In the genomic region with DNA sequence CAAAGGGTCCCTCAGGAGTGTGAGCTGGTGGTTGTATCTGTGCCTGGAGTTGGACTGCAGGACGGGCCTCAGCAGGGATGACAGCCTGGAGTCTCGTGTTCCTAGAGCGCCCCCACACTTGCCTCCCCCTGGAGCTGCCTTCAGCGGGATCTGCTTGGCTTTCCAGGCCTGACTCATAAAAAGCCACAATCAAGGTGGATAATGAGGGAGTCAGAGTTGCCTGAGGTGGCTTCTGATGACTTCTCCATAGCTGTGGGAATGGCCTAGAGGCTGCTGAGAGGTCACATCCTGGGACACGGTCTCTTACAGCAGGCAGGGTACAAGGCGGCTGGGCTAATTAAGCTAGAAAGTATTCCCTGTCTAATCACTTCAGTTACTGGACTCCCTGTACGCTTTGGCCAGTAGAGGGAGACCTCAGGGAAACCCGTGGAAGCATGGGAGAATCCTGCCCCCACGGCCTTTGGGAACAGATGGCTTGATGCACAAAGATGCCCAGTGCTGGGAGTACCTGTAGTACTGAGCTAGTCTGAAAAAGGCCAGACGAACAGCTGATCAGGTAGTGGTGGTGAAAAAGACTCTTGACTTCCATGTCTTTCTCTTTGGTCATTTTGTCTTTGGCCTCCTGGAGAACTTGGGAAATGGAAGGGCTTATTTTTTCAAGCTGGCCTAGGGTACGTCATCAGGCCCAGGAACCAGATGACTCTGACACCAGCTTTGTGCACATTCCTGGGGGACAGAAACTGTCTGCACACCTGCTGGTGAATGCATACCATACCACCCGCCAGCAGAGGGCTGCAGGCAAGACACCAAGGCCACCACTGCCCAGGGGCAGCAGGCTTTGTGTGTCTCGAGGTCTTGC, we compare ENCODE assay signal across 9 cellular contexts. TPM values are rescaled to one million over a fixed set of nuclear protein-coding genes. Genes with fewer than 3 reads are reported as not detected.
DNase-seq lines count a peak whose midpoint lies in the region; TF ChIP-seq lines count a peak whose summit lies in the region.
"Had no signal": no experiment of that assay in that cellular context is flagged by ENCODE, and none has a peak within 500 bp of the region (broad histone marks: within the 10 kb centered on the region; RNA-seq: fewer than 3 reads in every experiment).

No MANE protein-coding gene starts in this region.

- H3F3A ChIP-seq in MM.1S (ENCODE audit: insufficient read depth, low read length): 0 out of 2 replicates have a peak, but pooled peaks cover 2% of the 10 kb centered on the region

- no peak overlapping the region for H3K23ac ChIP-seq in mesenchymal stem cell (ENCODE audit: low read length in 2 of 2)

- H2BK5ac ChIP-seq in mesenchymal stem cell (ENCODE audit: low read depth, low read length, poor library complexity, severe bottlenecking): no peak overlapping the region

- no peaks in the 10 kb centered on the region for H3K9me3 ChIP-seq in MM.1S (replicated peaks; ENCODE audit: insufficient read depth, low read length)
- no peaks in the 10 kb centered on the region for H3K9me3 ChIP-seq in mesenchymal stem cell (ENCODE audit: control insufficient read depth, low read length)
- no peaks in the 10 kb centered on the region for H3K9me3 ChIP-seq in vagina

- H3K79me1 ChIP-seq in mesenchymal stem cell (replicated peaks; ENCODE audit: low read length, poor library complexity, severe bottlenecking): no peaks in the 10 kb centered on the region

- H2BK15ac ChIP-seq in mesenchymal stem cell (ENCODE audit: low read depth, poor library complexity, severe bottlenecking): no peak overlapping the region

- no peak overlapping the region for H3K18ac ChIP-seq in mesenchymal stem cell (ENCODE audit: low read depth in 1 of 2, low read length in 2 of 2)

- TF ChIP-seq POLR2A in vagina (IDR thresholded peaks at IDR 0.05): no peak

- 70% methylated on average over 13 of the region's 13 CpGs for WGBS in mesenchymal stem cell

- H2AK5ac ChIP-seq in mesenchymal stem cell (ENCODE audit: low read length, severe bottlenecking): no peak overlapping the region

- peaks cover 50% of the 10 kb centered on the region for H3K27me3 ChIP-seq in MM.1S (replicated peaks; ENCODE audit: insufficient read depth, low read length)
- peaks cover 17 to 58% of the 10 kb centered on the region in 2 experiments for H3K27me3 ChIP-seq in mesenchymal stem cell (ENCODE audit: control insufficient read depth in 1 of 2, insufficient read depth in 1 of 2, low read length in 2 of 2)
- no peaks in the 10 kb centered on the region for H3K27me3 ChIP-seq in vagina

- no peak overlapping the region for H4K8ac ChIP-seq in mesenchymal stem cell (ENCODE audit: low read length)

- intact Hi-C loops in vagina (cut with DNase I): no loop called here

- no peaks in the 10 kb centered on the region for H3K4me1 ChIP-seq in MM.1S (ENCODE audit: low read length)
- H3K4me1 ChIP-seq in mesenchymal stem cell (ENCODE audit: control insufficient read depth, insufficient read depth, low read depth, low read length): no peaks in the 10 kb centered on the region
- H3K4me1 ChIP-seq in vagina: no peaks in the 10 kb centered on the region

- no peaks in the 10 kb centered on the region for H3K9me2 ChIP-seq in MM.1S (replicated peaks; ENCODE audit: insufficient read depth, low read length)

- H3K79me2 ChIP-seq in MM.1S (ENCODE audit: low read length): no peaks in the 10 kb centered on the region

- H2BK12ac ChIP-seq in mesenchymal stem cell (ENCODE audit: low read length in 2 of 2): no peak overlapping the region

- peak; percentile 73 for TF ChIP-seq CTCF in GM12874 (IDR thresholded peaks at IDR 0.05; ENCODE audit: insufficient read depth, low read depth, low read length)
- TF ChIP-seq CTCF in MM.1S (IDR thresholded peaks at IDR 0.05; ENCODE audit: low read length): peak; percentile 68
- no peak for TF ChIP-seq CTCF in vagina (IDR thresholded peaks at IDR 0.05)

- H2AFZ ChIP-seq in MM.1S (ENCODE audit: low read length) (no peak overlapping the region), mesenchymal stem cell (ENCODE audit: low read depth, low read length) (no peak overlapping the region)

- H4K91ac ChIP-seq in mesenchymal stem cell (ENCODE audit: low read length): no peak overlapping the region

- no peak overlapping the region for H3K4ac ChIP-seq in mesenchymal stem cell (ENCODE audit: low read depth in 1 of 2, low read length in 2 of 2)

- H3K36me3 ChIP-seq in MM.1S (replicated peaks; ENCODE audit: insufficient read depth, low read length) (no peaks in the 10 kb centered on the region), mesenchymal stem cell (ENCODE audit: control insufficient read depth in 1 of 2, insufficient read depth in 2 of 2, low read depth in 1 of 2, low read length in 2 of 2) (no peaks in the 10 kb centered on the region), vagina (no peaks in the 10 kb centered on the region)

- H3K9ac ChIP-seq in MM.1S (ENCODE audit: low read length) (no peak overlapping the region), mesenchymal stem cell (ENCODE audit: low read length) (no peak overlapping the region)

- no peaks in the 10 kb centered on the region for H4K20me1 ChIP-seq in MM.1S (ENCODE audit: insufficient read depth, low read length)

- in situ Hi-C loops in T47D (cut with HindIII; ENCODE audit: low pct_unique_long_range_greater_than_20kb, low sequenced_read_pairs): no loop called here

- H3K4me2 ChIP-seq in MM.1S (ENCODE audit: low read depth, low read length) (no peak overlapping the region), mesenchymal stem cell (ENCODE audit: low read length, poor library complexity, severe bottlenecking) (no peak overlapping the region)

- no peak overlapping the region for H3K27ac ChIP-seq in MM.1S (ENCODE audit: low read length)
- no peak overlapping the region for H3K27ac ChIP-seq in mesenchymal stem cell (ENCODE audit: low read length, poor library complexity, severe bottlenecking)
- H3K27ac ChIP-seq in vagina: no peak overlapping the region
- H3K27ac ChIP-seq: epithelial cell of prostate had no signal

- no peak overlapping the region for H3K14ac ChIP-seq in mesenchymal stem cell (ENCODE audit: low read length in 2 of 2)

- DNase-seq in AG08395 (ENCODE audit: low spot score) (peak; percentile 29), MM.1S (peak; percentile 41), T47D (ENCODE audit: low read depth in 1 of 2, low spot score in 1 of 2) (peak; percentile 76 to 78), mesenchymal stem cell (peak; percentile 29), DMS79 treated with DMSO at 0.1 percent for 48 hours (lab: John Stamatoyannopoulos, UW) (no peak), vagina (ENCODE audit: extremely low spot score in 2 of 2) (no peak)
- no peak for DNase-seq in activated effector memory CD4-positive, alpha-beta T cell treated with Interleukin-2 at 50 U/mL for 16 hours

- no peak overlapping the region for H3K4me3 ChIP-seq in MM.1S (ENCODE audit: low read length)
- H3K4me3 ChIP-seq in mesenchymal stem cell (ENCODE audit: insufficient read depth in 1 of 2, low read depth in 1 of 2, low read length in 2 of 2): no peak overlapping the region
- H3K4me3 ChIP-seq in vagina: no peak overlapping the region

- H2BK120ac ChIP-seq in mesenchymal stem cell (ENCODE audit: low read depth, low read length): no peak overlapping the region

RNA-seq across cellular contexts. Expression of gene FRRS1L, which starts 16.1 kb away (rescaled TPM):
- not detected for polyA plus RNA-seq in mesenchymal stem cell (2013, experiment 1 of 2)
- polyA plus RNA-seq in mesenchymal stem cell (2013, experiment 2 of 2): 0.01 TPM
- total RNA-seq in vagina: 2.2 TPM

Comparison
In these comparisons a context has a peak if more than half of its experiments do, and no peak if none do; other contexts are left out.
1. DNase-seq: peak in AG08395 (single experiment), MM.1S (single experiment), T47D (2 of 2) and mesenchymal stem cell (single experiment); none in DMS79 treated with DMSO at 0.1 percent for 48 hours (single experiment), vagina (0 of 2) and activated effector memory CD4-positive, alpha-beta T cell treated with Interleukin-2 at 50 U/mL for 16 hours (single experiment).
2. CTCF ChIP-seq: peak in GM12874 (single experiment) and MM.1S (single experiment); none in vagina (0 of 3).